Comparison of ENCODE assay signal across 3 cellular contexts in genomic region chr12:132417741-132418140, GRCh38.
TF ChIP-seq lines count a peak whose summit lies in the region.

No MANE protein-coding gene starts in this region.

TF ChIP-seq in HepG2, 621 proteins besides CTCF, POLR2A, EP300 and RAD21:
- TF ChIP-seq ATRX (CRISPR knock-in tag; IDR thresholded peaks at IDR 0.05; ENCODE audit: borderline replicate concordance) = no peak
- no peak for TF ChIP-seq MYNN (CRISPR knock-in tag; IDR thresholded peaks at IDR 0.05; ENCODE audit: low read depth)
- no peak for TF ChIP-seq STAT5B (CRISPR knock-in tag; IDR thresholded peaks at IDR 0.05)
- TF ChIP-seq, protein P1, sequence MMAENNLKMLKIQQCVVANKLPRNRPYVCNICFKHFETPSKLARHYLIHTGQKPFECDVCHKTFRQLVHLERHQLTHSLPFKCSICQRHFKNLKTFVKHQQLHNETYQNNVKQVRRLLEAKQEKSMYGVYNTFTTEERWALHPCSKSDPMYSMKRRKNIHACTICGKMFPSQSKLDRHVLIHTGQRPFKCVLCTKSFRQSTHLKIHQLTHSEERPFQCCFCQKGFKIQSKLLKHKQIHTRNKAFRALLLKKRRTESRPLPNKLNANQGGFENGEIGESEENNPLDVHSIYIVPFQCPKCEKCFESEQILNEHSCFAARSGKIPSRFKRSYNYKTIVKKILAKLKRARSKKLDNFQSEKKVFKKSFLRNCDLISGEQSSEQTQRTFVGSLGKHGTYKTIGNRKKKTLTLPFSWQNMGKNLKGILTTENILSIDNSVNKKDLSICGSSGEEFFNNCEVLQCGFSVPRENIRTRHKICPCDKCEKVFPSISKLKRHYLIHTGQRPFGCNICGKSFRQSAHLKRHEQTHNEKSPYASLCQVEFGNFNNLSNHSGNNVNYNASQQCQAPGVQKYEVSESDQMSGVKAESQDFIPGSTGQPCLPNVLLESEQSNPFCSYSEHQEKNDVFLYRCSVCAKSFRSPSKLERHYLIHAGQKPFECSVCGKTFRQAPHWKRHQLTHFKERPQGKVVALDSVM (CRISPR knock-in tag; IDR thresholded peaks at IDR 0.05) = no peak
- no peak for TF ChIP-seq LBX2 (CRISPR knock-in tag; IDR thresholded peaks at IDR 0.05; ENCODE audit: borderline replicate concordance)
- TF ChIP-seq ZNF468 (CRISPR knock-in tag; IDR thresholded peaks at IDR 0.05) = 0 out of 2 replicates have a peak, but pooled peaks have one; percentile 20
- peak; percentile 67 for TF ChIP-seq ZNF7 (CRISPR knock-in tag; IDR thresholded peaks at IDR 0.05)
- no peak for TF ChIP-seq ZNF451 (CRISPR knock-in tag; IDR thresholded peaks at IDR 0.05)

TF ChIP-seq in H1, 55 proteins besides CTCF, POLR2A, EP300 and RAD21:
- TF ChIP-seq SIRT6 (IDR thresholded peaks at IDR 0.05; ENCODE audit: low read length) = no peak
- no peak for TF ChIP-seq SUZ12 (IDR thresholded peaks at IDR 0.05; ENCODE audit: low read length)
- no peak for TF ChIP-seq HDAC2 (IDR thresholded peaks at IDR 0.05; ENCODE audit: borderline replicate concordance in 1 of 2, low read depth in 2 of 2, low read length in 2 of 2)
- no peak for TF ChIP-seq CBX5 (IDR thresholded peaks at IDR 0.05; ENCODE audit: low read depth, low read length)
- no peak for TF ChIP-seq ASH2L (IDR thresholded peaks at IDR 0.05; ENCODE audit: low read length)
- no peak for TF ChIP-seq NANOG (IDR thresholded peaks at IDR 0.05; ENCODE audit: insufficient read depth, low read depth, low read length, poor library complexity, severe bottlenecking)
- TF ChIP-seq JUN (IDR thresholded peaks at IDR 0.05; ENCODE audit: low read depth, low read length) = no peak

TF ChIP-seq in WTC11, 78 proteins besides CTCF, POLR2A, EP300 and RAD21:
- TF ChIP-seq ZBTB21 (CRISPR knock-in tag; IDR thresholded peaks at IDR 0.05; ENCODE audit: borderline replicate concordance) (no peak), PRRX2 (CRISPR knock-in tag; IDR thresholded peaks at IDR 0.05) (no peak), AFF4 (CRISPR knock-in tag; IDR thresholded peaks at IDR 0.05; ENCODE audit: borderline replicate concordance) (no peak), ZNF317 (CRISPR knock-in tag; IDR thresholded peaks at IDR 0.05; ENCODE audit: borderline replicate concordance, low read depth) (no peak), TEAD1 (CRISPR knock-in tag; IDR thresholded peaks at IDR 0.05) (no peak), CREB1 (CRISPR knock-in tag; IDR thresholded peaks at IDR 0.05) (no peak), ATF2 (CRISPR knock-in tag; IDR thresholded peaks at IDR 0.05; ENCODE audit: borderline replicate concordance, low read depth) (no peak), MYBL2 (CRISPR knock-in tag; IDR thresholded peaks at IDR 0.05) (no peak), RELA (CRISPR knock-in tag; IDR thresholded peaks at IDR 0.05; ENCODE audit: borderline replicate concordance) (no peak)
- TF ChIP-seq, protein P2, sequence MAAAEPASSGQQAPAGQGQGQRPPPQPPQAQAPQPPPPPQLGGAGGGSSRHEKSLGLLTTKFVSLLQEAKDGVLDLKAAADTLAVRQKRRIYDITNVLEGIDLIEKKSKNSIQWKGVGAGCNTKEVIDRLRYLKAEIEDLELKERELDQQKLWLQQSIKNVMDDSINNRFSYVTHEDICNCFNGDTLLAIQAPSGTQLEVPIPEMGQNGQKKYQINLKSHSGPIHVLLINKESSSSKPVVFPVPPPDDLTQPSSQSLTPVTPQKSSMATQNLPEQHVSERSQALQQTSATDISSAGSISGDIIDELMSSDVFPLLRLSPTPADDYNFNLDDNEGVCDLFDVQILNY (CRISPR knock-in tag; IDR thresholded peaks at IDR 0.05) = no peak
